9 cellular contexts compared by ENCODE assay signal in the genomic region with DNA sequence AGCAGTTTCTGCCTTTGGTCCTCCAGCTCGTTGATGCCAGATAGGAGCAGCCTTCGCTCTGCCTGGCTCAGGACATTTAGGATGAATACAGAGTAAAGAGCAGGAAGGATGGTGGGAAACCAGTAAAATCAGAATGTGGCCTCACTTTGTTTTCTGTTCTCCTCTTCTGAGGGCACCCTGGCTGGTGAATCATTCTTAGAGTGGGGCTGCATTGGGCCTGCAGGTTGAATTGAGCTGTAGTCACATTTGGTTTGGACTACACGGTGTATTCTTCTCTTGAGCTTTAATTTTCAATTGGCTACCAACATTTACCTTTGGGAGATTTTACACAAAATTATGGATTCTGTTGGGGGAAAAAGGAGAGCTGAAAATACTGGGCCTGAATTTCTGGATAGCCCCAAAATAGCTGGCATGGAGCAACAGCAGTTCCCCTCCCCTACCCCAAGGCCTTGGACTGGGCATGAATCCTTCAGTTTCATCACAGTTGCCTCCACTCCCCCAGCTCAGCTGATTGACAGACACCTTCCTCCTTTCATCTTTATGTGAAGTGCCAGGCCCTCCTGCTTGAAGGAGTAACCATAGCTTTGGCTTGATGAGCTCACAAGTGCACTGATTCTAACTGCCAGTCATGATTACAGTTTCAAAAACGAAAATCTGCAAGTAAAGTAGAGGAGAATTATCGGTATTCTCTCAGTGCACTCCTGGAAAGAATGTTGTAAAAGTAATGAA. TPM values are rescaled to one million over a fixed set of nuclear protein-coding genes. Genes with fewer than 3 reads are reported as not detected.
DNase-seq lines count a peak whose midpoint lies in the region; ATAC-seq and TF ChIP-seq lines count a peak whose summit lies in the region.
"Had no signal": no experiment of that assay in that cellular context is flagged by ENCODE, and none has a peak within 500 bp of the region (broad histone marks: within the 10 kb centered on the region; RNA-seq: fewer than 3 reads in every experiment).

No MANE protein-coding gene starts in this region.

- DNase-seq in PC-3 = no peak
- no peak for DNase-seq in mucosa of descending colon
- no peak for DNase-seq in DMS53 (lab: John Stamatoyannopoulos, UW)
- DNase-seq in activated CD8-positive, alpha-beta memory T cell treated with anti-CD3 and anti-CD28 coated beads, Interleukin-2, amount 50 U/mL, for 4 hours = no peak
- DNase-seq in AG08396 (ENCODE audit: low spot score) = no peak
- DNase-seq in NCI-H2171 treated with DMSO at 0.1 percent for 48 hours (lab: John Stamatoyannopoulos, UW) = no peak

- no peaks in the 10 kb centered on the region for H4K20me1 ChIP-seq in PC-3 (ENCODE audit: low read length)

- peak; percentile 21 for ATAC-seq in GM18867 (IDR thresholded peaks at IDR 0.05; ENCODE audit: unreplicated experiment)
- peak; percentile 18 for ATAC-seq in GM21825 (IDR thresholded peaks at IDR 0.05; ENCODE audit: unreplicated experiment)
- ATAC-seq in PC-3 = peak; percentile 31
- ATAC-seq in mucosa of descending colon = peak; percentile 22

- H3K4me2 ChIP-seq in PC-3 (ENCODE audit: low read length) = no peak overlapping the region

- POLR2A ChIA-PET in PC-3 (lab: Charles Lee; ENCODE audit: unreplicated experiment) = no interaction called here

- H3K9me3 ChIP-seq in PC-3 (ENCODE audit: low read length) = no peaks in the 10 kb centered on the region
- H3K9me3 ChIP-seq in mucosa of descending colon = no peaks in the 10 kb centered on the region
- H3K9me3 ChIP-seq: adrenal gland had no signal

- CTCF ChIA-PET in PC-3 (lab: Charles Lee) = interaction anchor here (0.7 kb wide), 2 partner anchors 8 to 86 kb away, joined by 3 read pairs; no protein-coding TSS in a partner anchor

- no peak overlapping the region for H2AFZ ChIP-seq in PC-3 (ENCODE audit: low read length)

- H3K9ac ChIP-seq in PC-3 (ENCODE audit: low read length) = no peak overlapping the region

- H3K4me3 ChIP-seq in PC-3 (ENCODE audit: low read length) (no peak overlapping the region), mucosa of descending colon (no peak overlapping the region)
- H3K4me3 ChIP-seq: adrenal gland had no signal

- no peaks in the 10 kb centered on the region for H3F3A ChIP-seq in PC-3 (ENCODE audit: low read length, unreplicated experiment)

- no peaks in the 10 kb centered on the region for H3K27me3 ChIP-seq in PC-3 (ENCODE audit: low read length)
- H3K27me3 ChIP-seq: adrenal gland had no signal

- H3K27ac ChIP-seq in PC-3 (ENCODE audit: low read length) = no peak overlapping the region

- peaks cover 16% of the 10 kb centered on the region for H3K4me1 ChIP-seq in PC-3 (ENCODE audit: insufficient read depth, low read length)
- no peaks in the 10 kb centered on the region for H3K4me1 ChIP-seq in mucosa of descending colon (ENCODE audit: low read depth)

- no peaks in the 10 kb centered on the region for H3K79me2 ChIP-seq in PC-3 (ENCODE audit: low read length)

- intact Hi-C loops in PC-3 (cut with micrococcal nuclease) (no loop called here), mucosa of descending colon (cut with DNase I, micrococcal nuclease) (no loop called here)

- H3K36me3 ChIP-seq in PC-3 (ENCODE audit: low read depth, low read length) (peaks cover 4% of the 10 kb centered on the region; the same call in 1 of the 2 replicates), mucosa of descending colon (ENCODE audit: low read depth) (peaks cover 6% of the 10 kb centered on the region)

- no TSS peak for BruUV-seq in PC-3 (replicated peaks; lab: Mats Ljungman, UMichigan)

- H3K9me2 ChIP-seq in PC-3 (replicated peaks; ENCODE audit: low read length) = no peaks in the 10 kb centered on the region

- TF ChIP-seq CTCF in PC-3 (conservative IDR thresholded peaks at IDR 0.05; ENCODE audit: low read depth, low read length) (no peak), mucosa of descending colon (IDR thresholded peaks at IDR 0.05) (no peak)

RNA-seq across cellular contexts. Expression of a gene that starts 24.3 kb away (rescaled TPM):
- 19.3 and 23.7 TPM in 2 replicates for total RNA-seq in PC-3 (2014; rRNA removed)
- 10 to 100 TPM; 58.6 to 85.0 (median 62.7) TPM for total RNA-seq in mucosa of descending colon
